ENCODE assay signal across 8 cellular contexts in the genomic region with DNA sequence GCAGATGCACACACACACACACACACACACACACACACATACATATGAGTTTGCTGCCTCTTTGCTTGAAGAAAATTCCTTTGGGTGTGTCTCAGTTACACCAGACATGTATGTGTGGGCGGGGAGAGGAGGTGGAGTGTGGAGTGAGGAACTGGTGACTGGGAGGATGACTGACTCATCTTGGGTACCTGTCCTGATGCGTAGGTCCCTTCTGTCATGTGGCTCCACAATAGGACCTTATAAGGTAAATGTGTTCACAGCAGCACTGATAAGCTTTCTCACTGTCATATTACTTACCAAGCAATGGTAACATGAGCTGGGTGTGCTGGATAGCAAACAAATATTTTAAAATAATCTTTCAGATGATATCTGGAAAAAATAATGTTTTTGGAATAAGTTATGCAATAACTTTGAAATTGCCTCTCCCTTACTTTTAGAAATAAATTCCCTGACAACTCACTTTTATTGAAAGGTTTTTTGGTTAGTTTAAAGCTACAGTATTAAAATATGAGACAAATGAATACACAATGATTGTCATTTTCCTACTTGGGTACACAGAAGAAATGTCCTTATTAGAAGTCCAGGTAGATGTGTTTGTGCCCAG. TPM values are rescaled to one million over a fixed set of nuclear protein-coding genes. Genes with fewer than 3 reads are reported as not detected.
A peak's percentile ranks its signal among the peaks of the same experiment; 100 is the strongest.
DNase-seq lines count a peak whose midpoint lies in the region; ATAC-seq, FAIRE-seq and TF ChIP-seq lines count a peak whose summit lies in the region.

No MANE protein-coding gene starts in this region.

- DNase-seq in HT-29 (ENCODE audit: low spot score) (peak; percentile 56), astrocyte (ENCODE audit: low read depth) (peak; percentile 68), NCI-H1048 (lab: John Stamatoyannopoulos, UW) (no peak), 8988T (no peak), NCI-H1930 (lab: John Stamatoyannopoulos, UW) (no peak)
- DNase-seq in stimulated activated CD4-positive, alpha-beta T cell treated with anti-CD3 and anti-CD28 coated beads, Interleukin-4, amount 100 ng/mL, for 4 hours: peak; percentile 32 to 80

- no peaks in the 10 kb centered on the region for H3K36me3 ChIP-seq in astrocyte (ENCODE audit: insufficient read depth, low read length)

- H3K4me3 Mint-ChIP-seq in astrocyte (ENCODE audit: unreplicated experiment): no peak overlapping the region

- H3K27me3 ChIP-seq in astrocyte (ENCODE audit: insufficient read depth, low read length): no peaks in the 10 kb centered on the region

- TF ChIP-seq CTCF in astrocyte (IDR thresholded peaks at IDR 0.05; ENCODE audit: insufficient read depth, low read depth, low read length): no peak

- no peaks in the 10 kb centered on the region for H3K9me3 Mint-ChIP-seq in astrocyte (ENCODE audit: unreplicated experiment)

- no peaks in the 10 kb centered on the region for H4K20me1 ChIP-seq in astrocyte (ENCODE audit: insufficient read depth, low read length)

- no peaks in the 10 kb centered on the region for H3K36me3 Mint-ChIP-seq in astrocyte (ENCODE audit: low read depth, unreplicated experiment)

- no peak overlapping the region for H3K27ac ChIP-seq in astrocyte (ENCODE audit: low read depth, low read length)

- no peak for FAIRE-seq in astrocyte (lab: Jason Lieb, UNC)

- ATAC-seq in GM19351 (IDR thresholded peaks at IDR 0.05; ENCODE audit: unreplicated experiment) (peak; percentile 81), HG03520 (IDR thresholded peaks at IDR 0.05; ENCODE audit: unreplicated experiment) (no peak)

- no peak overlapping the region for H3K4me2 ChIP-seq in astrocyte (ENCODE audit: low read length)

- peaks cover 7% of the 10 kb centered on the region for H3K27me3 Mint-ChIP-seq in astrocyte (ENCODE audit: low read depth, unreplicated experiment)

- peak overlapping the region; percentile 20 for H3K27ac Mint-ChIP-seq in astrocyte (ENCODE audit: unreplicated experiment)

- peaks cover 6% of the 10 kb centered on the region for H3K4me1 Mint-ChIP-seq in astrocyte (ENCODE audit: low read depth, unreplicated experiment)

- no peaks in the 10 kb centered on the region for H3K4me1 ChIP-seq in astrocyte (ENCODE audit: insufficient read depth, low read length)

- H3K4me3 ChIP-seq in astrocyte (ENCODE audit: insufficient read depth, low read depth, low read length): no peak overlapping the region

- no peak overlapping the region for H2AFZ ChIP-seq in astrocyte (ENCODE audit: low read depth, low read length)

- H3K9me3 ChIP-seq in astrocyte (ENCODE audit: insufficient read depth, low read depth, low read length): no peaks in the 10 kb centered on the region

- no peak overlapping the region for H3K9ac ChIP-seq in astrocyte (ENCODE audit: low read length)

- no peaks in the 10 kb centered on the region for H3K79me2 ChIP-seq in astrocyte (ENCODE audit: insufficient read depth, low read length)

RNA-seq across cellular contexts. Expression of a gene that starts 45.2 kb away (rescaled TPM):
- total RNA-seq in HT-29 (2014; rRNA removed; shearing (Covaris generic)): 0.43 and 0.83 TPM in 2 replicates
- 0.32 TPM in 1 of 2 replicates, not detected in the other for total RNA-seq in astrocyte

Comparison
In these comparisons a context has a peak if more than half of its experiments do, and no peak if none do; other contexts are left out.
1. DNase-seq: peak in HT-29 (single experiment), astrocyte (single experiment) and stimulated activated CD4-positive, alpha-beta T cell treated with anti-CD3 and anti-CD28 coated beads, Interleukin-4, amount 100 ng/mL, for 4 hours (2 of 2); none in NCI-H1048 (single experiment), 8988T (single experiment) and NCI-H1930 (0 of 2).